Comparison of ENCODE assay signal across 29 cellular contexts in genomic region chr22:20172038-20172613, GRCh38. TPM values are rescaled to one million over a fixed set of nuclear protein-coding genes. Genes with fewer than 3 reads are reported as not detected.
"Had no signal": no experiment of that assay in that cellular context is flagged by ENCODE, and none has a peak within 500 bp of the region (broad histone marks: within the 10 kb centered on the region; RNA-seq: fewer than 3 reads in every experiment).

No MANE protein-coding gene starts in this region.

- H3K4me1 Mint-ChIP-seq: stimulated activated effector memory CD8-positive, alpha-beta T cell treated with anti-CD3 and anti-CD28 coated beads, Interleukin-12 subunit alpha, Interleukin-12 subunit beta, amount 100 ng/mL, for 72 hours; stimulated activated memory B cell treated with anti-CD40 and anti-IgM and Interleukin-4, amounts not matched to agents 10 μg/mL and 1 μg/mL and 100 μg/mL, for 72 hours; stimulated activated naive B cell treated with anti-CD40 and anti-IgM and Interleukin-4, amounts not matched to agents 10 μg/mL and 1 μg/mL and 100 μg/mL, for 72 hours; stimulated activated naive CD8-positive, alpha-beta T cell treated with anti-CD3 and anti-CD28 coated beads, Interleukin-15, amount 100 ng/mL, for 72 hours had no signal

- H3K27me3 Mint-ChIP-seq: stimulated activated naive CD8-positive, alpha-beta T cell treated with anti-CD3 and anti-CD28 coated beads, Interleukin-15, amount 100 ng/mL, for 72 hours; stimulated activated naive CD8-positive, alpha-beta T cell treated with anti-CD3 and anti-CD28 coated beads, Interleukin-15, Interleukin-2, amounts not matched to agents 100 ng/mL and 50 ng/mL, for 24 hours; type B pancreatic cell had no signal

- H3K36me3 Mint-ChIP-seq: stimulated activated effector memory CD8-positive, alpha-beta T cell treated with anti-CD3 and anti-CD28 coated beads, Interleukin-12 subunit alpha, Interleukin-12 subunit beta, amount 100 ng/mL, for 72 hours; stimulated activated memory B cell treated with anti-CD40 and anti-IgM and Interleukin-4, amounts not matched to agents 10 μg/mL and 1 μg/mL and 100 μg/mL, for 72 hours; stimulated activated naive B cell treated with anti-CD40 and anti-IgM and Interleukin-4, amounts not matched to agents 10 μg/mL and 1 μg/mL and 100 μg/mL, for 72 hours; type B pancreatic cell had no signal

- ATAC-seq: stimulated activated effector memory CD8-positive, alpha-beta T cell treated with anti-CD3 and anti-CD28 coated beads, Interleukin-12 subunit alpha, Interleukin-12 subunit beta, amount 100 ng/mL, for 72 hours; stimulated activated memory B cell treated with anti-CD40 and anti-IgM and Interleukin-4, amounts not matched to agents 10 μg/mL and 1 μg/mL and 100 μg/mL, for 72 hours; stimulated activated naive B cell treated with anti-CD40 and anti-IgM and Interleukin-4, amounts not matched to agents 10 μg/mL and 1 μg/mL and 100 μg/mL, for 72 hours; stimulated activated naive CD8-positive, alpha-beta T cell treated with anti-CD3 and anti-CD28 coated beads, Interleukin-15, amount 100 ng/mL, for 72 hours; stimulated activated naive CD8-positive, alpha-beta T cell treated with anti-CD3 and anti-CD28 coated beads, Interleukin-15, Interleukin-2, amounts not matched to agents 100 U/mL and 50 U/mL, for 24 hours; upper lobe of right lung had no signal

- DNase-seq: stimulated activated CD4-positive, alpha-beta T cell treated with anti-CD3 and anti-CD28 coated beads, Interleukin-2, amount 100 ng/mL, for 48 hours; stimulated activated CD4-positive, alpha-beta T cell treated with anti-CD3 and anti-CD28 coated beads, Interleukin-4, amount 100 ng/mL, for 1 hour; stimulated activated CD4-positive, alpha-beta T cell treated with anti-CD3 and anti-CD28 coated beads, Interleukin-4, amount 100 ng/mL, for 24 hours; stimulated activated CD4-positive, alpha-beta T cell treated with anti-CD3 and anti-CD28 coated beads, Interleukin-4, amount 100 ng/mL, for 4 hours; stimulated activated CD8-positive, alpha-beta memory T cell treated with anti-CD3 and anti-CD28 coated beads, Interleukin-4, amount 100 ng/mL, for 48 hours; stimulated activated naive B cell treated with anti-CD40 and anti-IgM and Interleukin-4, amounts not matched to agents 10 μg/mL and 1 μg/mL and 100 μg/mL, for 72 hours; stimulated activated naive CD4-positive, alpha-beta T cell; stimulated activated naive CD4-positive, alpha-beta T cell treated with Interleukin-2 at 50 U/mL for 16 hours; stimulated activated naive CD8-positive, alpha-beta T cell treated with anti-CD3 and anti-CD28 coated beads, Interleukin-15, amount 100 ng/mL, for 72 hours; stimulated activated naive CD8-positive, alpha-beta T cell treated with anti-CD3 and anti-CD28 coated beads, Interleukin-15, Interleukin-2, amounts not matched to agents 100 U/mL and 50 U/mL, for 24 hours; stomach; substantia nigra; testis; thyroid gland; tibial artery; transverse colon; trophoblast cell; upper lobe of right lung; uterus had no signal

- H3K36me3 ChIP-seq: stomach, suprapubic skin, thoracic aorta, thyroid gland, tibial artery, tibial nerve, transverse colon, upper lobe of left lung, upper lobe of right lung, uterus, vagina had no signal

- H3K9me3 Mint-ChIP-seq: stimulated activated effector memory CD8-positive, alpha-beta T cell treated with anti-CD3 and anti-CD28 coated beads, Interleukin-12 subunit alpha, Interleukin-12 subunit beta, amount 100 ng/mL, for 72 hours; stimulated activated memory B cell treated with anti-CD40 and anti-IgM and Interleukin-4, amounts not matched to agents 10 μg/mL and 1 μg/mL and 100 μg/mL, for 72 hours; stimulated activated naive B cell treated with anti-CD40 and anti-IgM and Interleukin-4, amounts not matched to agents 10 μg/mL and 1 μg/mL and 100 μg/mL, for 72 hours; stimulated activated naive CD8-positive, alpha-beta T cell treated with anti-CD3 and anti-CD28 coated beads, Interleukin-15, amount 100 ng/mL, for 72 hours; stimulated activated naive CD8-positive, alpha-beta T cell treated with anti-CD3 and anti-CD28 coated beads, Interleukin-15, Interleukin-2, amounts not matched to agents 100 ng/mL and 50 ng/mL, for 24 hours; type B pancreatic cell had no signal

- H3K4me1 ChIP-seq: stomach, suprapubic skin, thyroid gland, tibial artery, tibial nerve, transverse colon, upper lobe of left lung, upper lobe of right lung, uterus, vagina had no signal

- H3K27me3 ChIP-seq: testis, thyroid gland, tibial nerve, upper lobe of left lung, upper lobe of right lung, uterus, vagina had no signal

- H3K9me3 ChIP-seq: stomach, suprapubic skin, testis, thoracic aorta, thyroid gland, tibial artery, tibial nerve, transverse colon, upper lobe of left lung, upper lobe of right lung, uterus, vagina had no signal

- H3K27ac Mint-ChIP-seq: stimulated activated effector memory CD8-positive, alpha-beta T cell treated with anti-CD3 and anti-CD28 coated beads, Interleukin-12 subunit alpha, Interleukin-12 subunit beta, amount 100 ng/mL, for 72 hours; stimulated activated memory B cell treated with anti-CD40 and anti-IgM and Interleukin-4, amounts not matched to agents 10 μg/mL and 1 μg/mL and 100 μg/mL, for 72 hours; stimulated activated naive B cell treated with anti-CD40 and anti-IgM and Interleukin-4, amounts not matched to agents 10 μg/mL and 1 μg/mL and 100 μg/mL, for 72 hours; stimulated activated naive CD8-positive, alpha-beta T cell treated with anti-CD3 and anti-CD28 coated beads, Interleukin-15, amount 100 ng/mL, for 72 hours; stimulated activated naive CD8-positive, alpha-beta T cell treated with anti-CD3 and anti-CD28 coated beads, Interleukin-15, Interleukin-2, amounts not matched to agents 100 ng/mL and 50 ng/mL, for 24 hours; type B pancreatic cell had no signal

- H3K4me3 Mint-ChIP-seq: stimulated activated effector memory CD8-positive, alpha-beta T cell treated with anti-CD3 and anti-CD28 coated beads, Interleukin-12 subunit alpha, Interleukin-12 subunit beta, amount 100 ng/mL, for 72 hours; stimulated activated memory B cell treated with anti-CD40 and anti-IgM and Interleukin-4, amounts not matched to agents 10 μg/mL and 1 μg/mL and 100 μg/mL, for 72 hours; stimulated activated naive B cell treated with anti-CD40 and anti-IgM and Interleukin-4, amounts not matched to agents 10 μg/mL and 1 μg/mL and 100 μg/mL, for 72 hours; stimulated activated naive CD8-positive, alpha-beta T cell treated with anti-CD3 and anti-CD28 coated beads, Interleukin-15, amount 100 ng/mL, for 72 hours; stimulated activated naive CD8-positive, alpha-beta T cell treated with anti-CD3 and anti-CD28 coated beads, Interleukin-15, Interleukin-2, amounts not matched to agents 100 ng/mL and 50 ng/mL, for 24 hours; type B pancreatic cell had no signal

- FAIRE-seq: urothelium cell line had no signal

- H3K4me3 ChIP-seq: stomach, suprapubic skin, testis, thoracic aorta, thyroid gland, tibial artery, tibial nerve, transverse colon, upper lobe of left lung, upper lobe of right lung, uterus, vagina had no signal

- H3K27ac ChIP-seq: stomach, suprapubic skin, testis, thoracic aorta, thyroid gland, tibial artery, tibial nerve, transverse colon, upper lobe of left lung, upper lobe of right lung, uterus, vagina had no signal

RNA-seq across cellular contexts. Expression of gene CCDC188, which starts 21.3 kb away (rescaled TPM):
- total RNA-seq: thoracic aorta, vagina had no signal
